28 cellular contexts compared by ENCODE assay signal in genomic region chr5:17666726-17667235, GRCh38. TPM values are rescaled to one million over a fixed set of nuclear protein-coding genes. Genes with fewer than 3 reads are reported as not detected.
"Had no signal": no experiment of that assay in that cellular context is flagged by ENCODE, and none has a peak within 500 bp of the region (broad histone marks: within the 10 kb centered on the region; RNA-seq: fewer than 3 reads in every experiment).

No MANE protein-coding gene starts in this region.

- H3K27ac ChIP-seq: body of pancreas, cardiac muscle cell, esophagus squamous epithelium, gastrocnemius medialis, left lung, prostate gland, transverse colon had no signal

- DNase-seq: activated CD4-positive, alpha-beta memory T cell treated with anti-CD3 and anti-CD28 coated beads, Interleukin-2, amount 10 ng/mL, durations not matched to agents 7 days and 5 days; activated CD4-positive, alpha-beta T cell treated with anti-CD3 and anti-CD28 coated beads for 48 hours; activated CD4-positive, CD25-positive, alpha-beta regulatory T cell; activated gamma-delta T cell; activated naive CD4-positive, alpha-beta T cell treated with anti-CD3 and anti-CD28 coated beads, Interleukin-2, amount 50 U/mL, for 16 hours; activated naive CD8-positive, alpha-beta T cell treated with anti-CD3 and anti-CD28 coated beads, Interleukin-2, amount 50 U/mL, for 24 hours; activated T-cell treated with anti-CD3 and anti-CD28 coated beads for 4 hours; body of pancreas; cortex of kidney; endodermal cell; esophagus squamous epithelium; gastrocnemius medialis; hippocampal formation; kidney glomerular epithelial cell; left lung; natural killer cell; stimulated activated CD4-positive, alpha-beta T cell treated with anti-CD3 and anti-CD28 coated beads, Interleukin-12 subunit alpha, Interleukin-12 subunit beta, amount 100 ng/mL, for 4 hours; stimulated activated CD4-positive, alpha-beta T cell treated with anti-CD3 and anti-CD28 coated beads, Interleukin-4, amount 100 ng/mL, for 4 hours; transverse colon had no signal

- H3K27me3 ChIP-seq: body of pancreas, cardiac muscle cell, esophagus squamous epithelium, gastrocnemius medialis, left lung, transverse colon had no signal

- H3K4me3 ChIP-seq: body of pancreas, cardiac muscle cell, esophagus squamous epithelium, gastrocnemius medialis, left lung, lung, prostate gland, transverse colon had no signal

- H3K4me1 ChIP-seq: body of pancreas, esophagus squamous epithelium, gastrocnemius medialis, left lung, prostate gland, transverse colon had no signal

- H3K27ac Mint-ChIP-seq: activated CD4-positive, alpha-beta memory T cell treated with anti-CD3 and anti-CD28 coated beads, Interleukin-2, amount 10 ng/mL, durations not matched to agents 7 days and 5 days; activated naive CD8-positive, alpha-beta T cell treated with anti-CD3 and anti-CD28 coated beads, Interleukin-2, amount 50 U/mL, for 24 hours; activated T-helper 1 cell treated with anti-CD3 and anti-CD28 coated beads, Interleukin-12 subunit alpha, Interleukin-12 subunit beta, Interleukin-2, Interleukin-4 antibody, amounts not matched to agents 30 ng/mL and 10 ng/mL and 1 ng/mL, durations not matched to agents 14 hours and 24 hours and 36 hours; endodermal cell; mesothelial cell of epicardium; natural killer cell; T-helper 2 cell treated with Interferon-gamma antibody and Interleukin-4, amounts not matched to agents 5 μg/mL and 100 μg/mL, for 36 hours had no signal

- ATAC-seq: activated naive CD8-positive, alpha-beta T cell treated with anti-CD3 and anti-CD28 coated beads, Interleukin-2, amount 50 U/mL, for 24 hours; body of pancreas; gastrocnemius medialis; left lung; natural killer cell had no signal

- H3K9me3 ChIP-seq: body of pancreas, esophagus squamous epithelium, gastrocnemius medialis, prostate gland, transverse colon had no signal

- H3K4me1 Mint-ChIP-seq: activated CD4-positive, alpha-beta memory T cell treated with anti-CD3 and anti-CD28 coated beads, Interleukin-2, amount 10 ng/mL, durations not matched to agents 7 days and 5 days; activated naive CD8-positive, alpha-beta T cell treated with anti-CD3 and anti-CD28 coated beads, Interleukin-2, amount 50 U/mL, for 24 hours; mesothelial cell of epicardium; natural killer cell had no signal

- H3K4me3 Mint-ChIP-seq: activated CD4-positive, alpha-beta memory T cell treated with anti-CD3 and anti-CD28 coated beads, Interleukin-2, amount 10 ng/mL, durations not matched to agents 7 days and 5 days; activated naive CD8-positive, alpha-beta T cell treated with anti-CD3 and anti-CD28 coated beads, Interleukin-2, amount 50 U/mL, for 24 hours; activated T-helper 1 cell treated with anti-CD3 and anti-CD28 coated beads, Interleukin-12 subunit alpha, Interleukin-12 subunit beta, Interleukin-2, Interleukin-4 antibody, amounts not matched to agents 30 ng/mL and 10 ng/mL and 1 ng/mL, durations not matched to agents 14 hours and 24 hours and 36 hours; endodermal cell; mesothelial cell of epicardium; natural killer cell; T-helper 2 cell treated with Interferon-gamma antibody and Interleukin-4, amounts not matched to agents 5 μg/mL and 100 μg/mL, for 36 hours had no signal

- H3K27me3 Mint-ChIP-seq: activated CD4-positive, alpha-beta memory T cell treated with anti-CD3 and anti-CD28 coated beads, Interleukin-2, amount 10 ng/mL, durations not matched to agents 7 days and 5 days; activated naive CD8-positive, alpha-beta T cell treated with anti-CD3 and anti-CD28 coated beads, Interleukin-2, amount 50 U/mL, for 24 hours had no signal

- H3K36me3 ChIP-seq: cardiac muscle cell, esophagus squamous epithelium, gastrocnemius medialis, left lung, prostate gland, transverse colon had no signal

RNA-seq across cellular contexts. Expression of gene TAF11L14, which starts 32.5 kb away (rescaled TPM):
- total RNA-seq: activated CD4-positive, alpha-beta memory T cell treated with anti-CD3 and anti-CD28 coated beads, Interleukin-2, amount 10 ng/mL, durations not matched to agents 7 days and 5 days; activated T-helper 1 cell treated with anti-CD3 and anti-CD28 coated beads, Interleukin-12 subunit alpha, Interleukin-12 subunit beta, Interleukin-2, Interleukin-4 antibody, amounts not matched to agents 30 ng/mL and 10 ng/mL and 1 ng/mL, durations not matched to agents 14 hours and 24 hours and 36 hours; body of pancreas; cardiac muscle cell; cerebellum; endodermal cell; esophagus squamous epithelium; gastrocnemius medialis; left lung; lung; mesothelial cell of epicardium; natural killer cell; osteocyte; prostate gland; temporal lobe; transverse colon had no signal

RNA-seq across cellular contexts. Expression of gene TAF11L13, which starts 34.9 kb away (rescaled TPM):
- total RNA-seq: activated CD4-positive, alpha-beta memory T cell treated with anti-CD3 and anti-CD28 coated beads, Interleukin-2, amount 10 ng/mL, durations not matched to agents 7 days and 5 days; activated T-helper 1 cell treated with anti-CD3 and anti-CD28 coated beads, Interleukin-12 subunit alpha, Interleukin-12 subunit beta, Interleukin-2, Interleukin-4 antibody, amounts not matched to agents 30 ng/mL and 10 ng/mL and 1 ng/mL, durations not matched to agents 14 hours and 24 hours and 36 hours; body of pancreas; cardiac muscle cell; cerebellum; endodermal cell; esophagus squamous epithelium; gastrocnemius medialis; left lung; lung; mesothelial cell of epicardium; natural killer cell; osteocyte; prostate gland; temporal lobe; transverse colon had no signal

RNA-seq across cellular contexts. Expression of gene TAF11L12, which starts 56.6 kb away (rescaled TPM):
- total RNA-seq: activated CD4-positive, alpha-beta memory T cell treated with anti-CD3 and anti-CD28 coated beads, Interleukin-2, amount 10 ng/mL, durations not matched to agents 7 days and 5 days; activated T-helper 1 cell treated with anti-CD3 and anti-CD28 coated beads, Interleukin-12 subunit alpha, Interleukin-12 subunit beta, Interleukin-2, Interleukin-4 antibody, amounts not matched to agents 30 ng/mL and 10 ng/mL and 1 ng/mL, durations not matched to agents 14 hours and 24 hours and 36 hours; body of pancreas; cardiac muscle cell; cerebellum; endodermal cell; esophagus squamous epithelium; gastrocnemius medialis; left lung; lung; mesothelial cell of epicardium; natural killer cell; osteocyte; prostate gland; temporal lobe; transverse colon had no signal
